ENCODE assay signal across 24 cellular contexts in the genomic region with DNA sequence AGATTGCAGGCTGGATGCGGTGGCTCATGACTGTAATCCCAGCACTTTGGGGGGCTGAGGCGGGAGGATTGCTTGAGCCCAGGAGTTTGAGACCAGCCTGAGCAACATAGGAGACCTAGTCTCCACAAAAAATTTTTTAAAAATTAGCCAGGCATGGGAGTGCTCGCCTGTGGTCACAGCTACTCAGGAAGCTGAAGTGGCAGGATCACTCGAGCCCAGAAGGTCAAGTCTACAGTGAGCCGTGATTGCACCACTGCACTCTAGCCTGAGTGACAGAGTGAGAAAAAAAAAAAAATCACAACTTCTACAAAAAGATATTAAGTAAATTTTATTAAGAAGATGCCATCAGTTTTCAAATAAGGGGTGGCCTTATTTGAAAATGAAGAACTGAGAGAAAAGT. TPM values are rescaled to one million over a fixed set of nuclear protein-coding genes. Genes with fewer than 3 reads are reported as not detected.
DNase-seq lines count a peak whose midpoint lies in the region; ATAC-seq and TF ChIP-seq lines count a peak whose summit lies in the region.
"Had no signal": no experiment of that assay in that cellular context is flagged by ENCODE, and none has a peak within 500 bp of the region (broad histone marks: within the 10 kb centered on the region; RNA-seq: fewer than 3 reads in every experiment).

No MANE protein-coding gene starts in this region.

- peaks cover 69% of the 10 kb centered on the region for H3K4me1 Mint-ChIP-seq in CD14-positive monocyte

- DNase-seq in CD14-positive monocyte (ENCODE audit: low spot score) (no peak), lower lobe of right lung (peak; percentile 76), stomach (peak; percentile 25), middle frontal gyrus (ENCODE audit: extremely low spot score, low spot score) (no peak)
- DNase-seq: Calu3; CD8-positive, alpha-beta T cell; H7; MG63; NCI-H1092 treated with DMSO at 0.1 percent for 48 hours; NCI-H1436 treated with DMSO at 0.1 percent for 48 hours; NCI-H1930; NCI-H69 had no signal

- H3K27me3 Mint-ChIP-seq in CD14-positive monocyte (ENCODE audit: low read depth in 3 of 3): peaks cover 0 to 2% (median 0%) of the 10 kb centered on the region in 3 donors

- no peak overlapping the region for H2AFZ ChIP-seq in OCI-LY3 (ENCODE audit: low read depth, low read length)

- H3K36me3 Mint-ChIP-seq in CD14-positive monocyte: no peaks in the 10 kb centered on the region
- H3K36me3 Mint-ChIP-seq: CD8-positive, alpha-beta T cell had no signal

- H3K4me3 ChIP-seq in OCI-LY3 (ENCODE audit: low read length) (no peak overlapping the region), lower lobe of right lung (no peak overlapping the region), stomach (no peak overlapping the region)
- H3K4me3 ChIP-seq: A549, MG63, Peyer's patch had no signal

- no peak for TF ChIP-seq POLR2A in stomach (IDR thresholded peaks at IDR 0.05)

- H3K4me2 ChIP-seq in OCI-LY3 (ENCODE audit: low read length): peak overlapping the region; percentile 49
- H3K4me2 ChIP-seq: A549 had no signal

- H3K27ac Mint-ChIP-seq in CD14-positive monocyte: peak overlapping the region; percentile 19 to 77 (median 50)
- H3K27ac Mint-ChIP-seq: CD8-positive, alpha-beta T cell had no signal

- H3K27me3 ChIP-seq in OCI-LY3 (ENCODE audit: low read depth, low read length) (peaks cover 11% of the 10 kb centered on the region; the same call in 1 of the 2 replicates), lower lobe of right lung (ENCODE audit: low read depth) (no peaks in the 10 kb centered on the region), stomach (no peaks in the 10 kb centered on the region)
- H3K27me3 ChIP-seq: MG63, Peyer's patch had no signal

- H4K20me1 ChIP-seq in OCI-LY3 (ENCODE audit: insufficient read depth, low read length): no peaks in the 10 kb centered on the region

- ATAC-seq in lower lobe of right lung (peak; percentile 84 to 92), GM18873 (IDR thresholded peaks at IDR 0.05; ENCODE audit: low FRiP score, unreplicated experiment) (no peak), HG03095 (IDR thresholded peaks at IDR 0.05; ENCODE audit: unreplicated experiment) (no peak), GM18498 (IDR thresholded peaks at IDR 0.05; ENCODE audit: unreplicated experiment) (no peak)
- ATAC-seq: A549; CD8-positive, alpha-beta T cell; SK-N-SH treated with all-trans-retinoic acid at 6 μM for 48 hours had no signal

- H3K36me3 ChIP-seq in OCI-LY3 (replicated peaks; ENCODE audit: low read depth, low read length) (no peaks in the 10 kb centered on the region), lower lobe of right lung (no peaks in the 10 kb centered on the region), stomach (no peaks in the 10 kb centered on the region)
- H3K36me3 ChIP-seq: MG63, Peyer's patch had no signal

- H3K4me1 ChIP-seq in OCI-LY3 (ENCODE audit: low read length) (peaks cover 28% of the 10 kb centered on the region), lower lobe of right lung (peaks cover 23% of the 10 kb centered on the region), stomach (peaks cover 0 to 19% (median 9%) of the 10 kb centered on the region in 4 donors)
- H3K4me1 ChIP-seq: A549 had no signal

- H3K79me2 ChIP-seq in OCI-LY3 (ENCODE audit: low read length): no peaks in the 10 kb centered on the region

- intact Hi-C loops in CD14-positive monocyte (cut with micrococcal nuclease) (no loop called here), lower lobe of right lung (cut with DNase I) (no loop called here), stomach (cut with DNase I; ENCODE audit: low total_unique reads) (no loop called here)

- H3K4me3 Mint-ChIP-seq in CD14-positive monocyte: peak overlapping the region in 1 of 2 donors; percentile 55
- H3K4me3 Mint-ChIP-seq: CD8-positive, alpha-beta T cell had no signal

- no peaks in the 10 kb centered on the region for H3K9me3 ChIP-seq in OCI-LY3 (ENCODE audit: insufficient read depth, low read length)
- H3K9me3 ChIP-seq in lower lobe of right lung: no peaks in the 10 kb centered on the region
- no peaks in the 10 kb centered on the region for H3K9me3 ChIP-seq in stomach
- H3K9me3 ChIP-seq: A549, MG63, Peyer's patch had no signal

- TF ChIP-seq EP300 in stomach (IDR thresholded peaks at IDR 0.05): no peak

- no peak overlapping the region for H3K27ac ChIP-seq in OCI-LY3 (ENCODE audit: low read length)
- peak overlapping the region; percentile 22 for H3K27ac ChIP-seq in lower lobe of right lung
- no peak overlapping the region for H3K27ac ChIP-seq in stomach
- H3K27ac ChIP-seq: A549, Peyer's patch had no signal

- H3K9me3 Mint-ChIP-seq in CD14-positive monocyte: peaks cover 0 to 2% (median 0%) of the 10 kb centered on the region in 7 donors
- H3K9me3 Mint-ChIP-seq: CD8-positive, alpha-beta T cell had no signal

- no peak overlapping the region for H3K9ac ChIP-seq in OCI-LY3 (ENCODE audit: low read length)

- TF ChIP-seq CTCF in CD14-positive monocyte (IDR thresholded peaks at IDR 0.05) (no peak), OCI-LY3 (IDR thresholded peaks at IDR 0.05; ENCODE audit: low read depth, low read length) (no peak), lower lobe of right lung (IDR thresholded peaks at IDR 0.05) (no peak), stomach (IDR thresholded peaks at IDR 0.05) (no peak)

- WGBS in stomach, 5 donors: 51 to 71% (median 60%) methylated on average over 5 of the region's 5 CpGs

RNA-seq across cellular contexts. Expression of a gene that starts 11.9 kb away (rescaled TPM):
- polyA plus RNA-seq in CD14-positive monocyte (not detected), stomach (1 to 10 TPM in 1 of 3 donors, under 1 TPM in 1, not detected in 1; 0.18 to 3.2 TPM)
- total RNA-seq in lower lobe of right lung (not detected), stomach (1 to 10 TPM in 2 of 5 donors, not detected in 3; 1.2 to 2.9 TPM)
- total RNA-seq: Calu3; CD8-positive, alpha-beta T cell; Daoy; LHCN-M2; NCI-H460; OCI-LY7; Peyer's patch had no signal
- polyA plus RNA-seq: A549, BJ had no signal

RNA-seq across cellular contexts. Expression of a gene that starts 50.2 kb away (rescaled TPM):
- polyA plus RNA-seq in CD14-positive monocyte (not detected), stomach (1 to 10 TPM; 1.9 to 4.7 (median 3.8) TPM)
- total RNA-seq in lower lobe of right lung (99.0 TPM), stomach (10 to 100 TPM in 4 of 5 donors, 1 to 10 TPM in 1; 3.5 to 41.4 (median 12.9) TPM)
- total RNA-seq: CD8-positive, alpha-beta T cell; Daoy; H7; LHCN-M2; NCI-H460; OCI-LY7 had no signal
- polyA plus RNA-seq: A549, BJ had no signal

Comparison
In these comparisons a context has a peak if more than half of its experiments do, and no peak if none do; other contexts are left out.
1. DNase-seq: peak in lower lobe of right lung (single experiment) and stomach (single experiment); none in CD14-positive monocyte (single experiment) and middle frontal gyrus (single experiment).
2. ATAC-seq: peak in lower lobe of right lung (2 of 2); none in GM18873 (single experiment), HG03095 (single experiment) and GM18498 (single experiment).